Comparison of ENCODE assay signal across 12 cellular contexts in genomic region chr6:35488517-35488862, GRCh38. TPM values are rescaled to one million over a fixed set of nuclear protein-coding genes. Genes with fewer than 3 reads are reported as not detected.
A peak's percentile ranks its signal among the peaks of the same experiment; 100 is the strongest.
DNase-seq lines count a peak whose midpoint lies in the region; ATAC-seq and TF ChIP-seq lines count a peak whose summit lies in the region.
"Had no signal": no experiment of that assay in that cellular context is flagged by ENCODE, and none has a peak within 500 bp of the region (broad histone marks: within the 10 kb centered on the region; RNA-seq: fewer than 3 reads in every experiment).

No MANE protein-coding gene starts in this region.

- H4K20me1 ChIP-seq in fibroblast of lung (ENCODE audit: control insufficient read depth, extremely low read depth, insufficient read depth, low read length) = no peaks in the 10 kb centered on the region

- no peak overlapping the region for H3K4me3 Mint-ChIP-seq in progenitor cell of endocrine pancreas (ENCODE audit: low read depth)
- H3K4me3 Mint-ChIP-seq: activated CD4-positive, alpha-beta T cell treated with anti-CD3 and anti-CD28 coated beads for 36 hours; activated T-helper 1 cell treated with anti-CD3 and anti-CD28 coated beads, Interleukin-12 subunit alpha, Interleukin-12 subunit beta, Interleukin-2, Interleukin-4 antibody, amounts not matched to agents 30 ng/mL and 10 ng/mL and 1 ng/mL, durations not matched to agents 14 hours and 24 hours and 36 hours had no signal

- no peak overlapping the region for H3K9ac ChIP-seq in fibroblast of lung (ENCODE audit: insufficient read depth, low read length)

- H3K27me3 ChIP-seq in heart right ventricle = peaks cover 0 to 35% (median 0%) of the 10 kb centered on the region in 7 donors
- no peaks in the 10 kb centered on the region for H3K27me3 ChIP-seq in fibroblast of lung (ENCODE audit: control insufficient read depth, insufficient read depth, low read length)

- DNase-seq in heart right ventricle = no peak
- DNase-seq in cardiac septum (ENCODE audit: low spot score) = no peak
- no peak for DNase-seq in fibroblast of lung (ENCODE audit: low read depth in 2 of 2)
- DNase-seq in progenitor cell of endocrine pancreas (ENCODE audit: low spot score, unreplicated experiment) = no peak
- no peak for DNase-seq in NCI-H524 (lab: John Stamatoyannopoulos, UW)
- no peak for DNase-seq in NCI-H2196 treated with DMSO at 0.1 percent for 48 hours (lab: John Stamatoyannopoulos, UW; ENCODE audit: unreplicated experiment)
- no peak for DNase-seq in NK-92 (lab: John Stamatoyannopoulos, UW; ENCODE audit: unreplicated experiment)
- DNase-seq: activated CD4-positive, alpha-beta T cell treated with anti-CD3 and anti-CD28 coated beads for 36 hours; stimulated activated CD4-positive, alpha-beta T cell treated with anti-CD3 and anti-CD28 coated beads, Interleukin-2, amount 100 ng/mL, for 24 hours; stimulated activated naive CD4-positive, alpha-beta T cell treated with Interleukin-2 at 50 U/mL for 16 hours had no signal

- H3K9me3 Mint-ChIP-seq in progenitor cell of endocrine pancreas (ENCODE audit: low read depth) = no peaks in the 10 kb centered on the region
- H3K9me3 Mint-ChIP-seq: activated T-helper 1 cell treated with anti-CD3 and anti-CD28 coated beads, Interleukin-12 subunit alpha, Interleukin-12 subunit beta, Interleukin-2, Interleukin-4 antibody, amounts not matched to agents 30 ng/mL and 10 ng/mL and 1 ng/mL, durations not matched to agents 14 hours and 24 hours and 36 hours had no signal

- H3K4me3 ChIP-seq in heart right ventricle (no peak overlapping the region), fibroblast of lung (replicated peaks in 1 of 4; ENCODE audit: control extremely low read depth in 1 of 4, insufficient read depth in 1 of 4, low read depth in 3 of 4, low read length in 4 of 4) (no peak overlapping the region)

- intact Hi-C loops in heart right ventricle (cut with DNase I) (no loop called here), cardiac septum (cut with DNase I) (no loop called here)

- peaks cover 48% of the 10 kb centered on the region for H3K4me1 Mint-ChIP-seq in progenitor cell of endocrine pancreas (ENCODE audit: low read depth)

- ATAC-seq in heart right ventricle (no peak), HG03521 (IDR thresholded peaks at IDR 0.05; ENCODE audit: unreplicated experiment) (no peak)

- no peaks in the 10 kb centered on the region for H3K36me3 Mint-ChIP-seq in progenitor cell of endocrine pancreas (ENCODE audit: insufficient read depth)

- no peak overlapping the region for H3K4me2 ChIP-seq in fibroblast of lung (ENCODE audit: extremely low read depth, insufficient read depth, low read length)

- no peak for TF ChIP-seq CTCF in heart right ventricle (IDR thresholded peaks at IDR 0.05)
- no peak for TF ChIP-seq CTCF in fibroblast of lung (conservative IDR thresholded peaks at IDR 0.05 in 1 of 2, IDR thresholded peaks at IDR 0.05 in 1 of 2; ENCODE audit: low read depth in 1 of 2, low read length in 2 of 2)
- TF ChIP-seq CTCF in progenitor cell of endocrine pancreas (IDR thresholded peaks at IDR 0.05; ENCODE audit: unreplicated experiment) = no peak

- no peaks in the 10 kb centered on the region for H3K27me3 Mint-ChIP-seq in progenitor cell of endocrine pancreas
- H3K27me3 Mint-ChIP-seq: activated CD4-positive, alpha-beta T cell treated with anti-CD3 and anti-CD28 coated beads for 36 hours had no signal

- H3K79me2 ChIP-seq in fibroblast of lung (ENCODE audit: control insufficient read depth, insufficient read depth, low read length) = peaks cover 53% of the 10 kb centered on the region

- H3K27ac Mint-ChIP-seq in progenitor cell of endocrine pancreas = peak overlapping the region; percentile 53
- H3K27ac Mint-ChIP-seq: activated CD4-positive, alpha-beta T cell treated with anti-CD3 and anti-CD28 coated beads for 36 hours; activated T-helper 1 cell treated with anti-CD3 and anti-CD28 coated beads, Interleukin-12 subunit alpha, Interleukin-12 subunit beta, Interleukin-2, Interleukin-4 antibody, amounts not matched to agents 30 ng/mL and 10 ng/mL and 1 ng/mL, durations not matched to agents 14 hours and 24 hours and 36 hours had no signal

- H3K9me3 ChIP-seq in heart right ventricle (no peaks in the 10 kb centered on the region), fibroblast of lung (ENCODE audit: control insufficient read depth, insufficient read depth, low read depth, low read length) (no peaks in the 10 kb centered on the region)

- WGBS in heart right ventricle, 2 donors = 71 to 80% methylated on average over 9 of the region's 9 CpGs

- no peak overlapping the region for H2AFZ ChIP-seq in fibroblast of lung (ENCODE audit: low read length)

- peaks cover 27 to 89% (median 72%) of the 10 kb centered on the region in 9 donors for H3K4me1 ChIP-seq in heart right ventricle
- peaks cover 57% of the 10 kb centered on the region for H3K4me1 ChIP-seq in fibroblast of lung (ENCODE audit: control insufficient read depth, extremely low read depth, insufficient read depth, low read length)

- H3K36me3 ChIP-seq in heart right ventricle (peaks cover 0 to 14% (median 0%) of the 10 kb centered on the region in 9 donors), fibroblast of lung (ENCODE audit: control insufficient read depth, insufficient read depth, low read length) (peaks cover 6% of the 10 kb centered on the region)

- H3K27ac ChIP-seq in heart right ventricle (peak overlapping the region in 8 of 10 donors; percentile 36 to 97 (median 78)), fibroblast of lung (ENCODE audit: insufficient read depth, low read length) (peak overlapping the region; percentile 34)

RNA-seq across cellular contexts. Expression of gene TEAD3, which starts 8.4 kb away (rescaled TPM):
- 10 to 100 TPM; 27.9 to 54.4 (median 35.5) TPM for total RNA-seq in heart right ventricle
- 10 to 100 TPM; 28.3 to 29.1 TPM for polyA plus RNA-seq in heart right ventricle
- 63.3 TPM for total RNA-seq in cardiac septum
- 7.7 and 9.6 TPM in 2 replicates for total RNA-seq in fibroblast of lung
- 25.8 and 26.7 TPM in 2 replicates for polyA plus RNA-seq in fibroblast of lung
- polyA plus RNA-seq in fibroblast of lung (2012) = 38.2 and 42.1 TPM in 2 replicates
- 54.4 and 56.2 TPM in 2 replicates for polyA minus RNA-seq in fibroblast of lung (ENCODE audit: low replicate concordance)
- 42.5 and 43.4 TPM in 2 replicates for total RNA-seq in progenitor cell of endocrine pancreas

RNA-seq across cellular contexts. Expression of gene RPL10A, which starts 20.3 kb away (rescaled TPM):
- total RNA-seq in heart right ventricle (100 to 1,000 TPM; 476 to 650 (median 529) TPM), cardiac septum (432 TPM), fibroblast of lung (1,754 and 2,463 TPM in 2 replicates), progenitor cell of endocrine pancreas (1,416 and 1,451 TPM in 2 replicates)
- polyA plus RNA-seq in heart right ventricle (1,000 to 10,000 TPM in 1 of 2 donors, 100 to 1,000 TPM in 1; 231 to 1,620 TPM), fibroblast of lung (1,911 and 1,987 TPM in 2 replicates)
- polyA plus RNA-seq in fibroblast of lung (2012) = 1,928 and 1,990 TPM in 2 replicates
- 961 and 1,095 TPM in 2 replicates for polyA minus RNA-seq in fibroblast of lung (ENCODE audit: low replicate concordance)

RNA-seq across cellular contexts. Expression of gene TULP1, which starts 24.2 kb away (rescaled TPM):
- total RNA-seq in heart right ventricle (not detected), cardiac septum (not detected), fibroblast of lung (not detected in 2 replicates), progenitor cell of endocrine pancreas (0.22 TPM in 2 replicates)
- polyA plus RNA-seq in heart right ventricle (under 1 TPM; 0.03 to 0.15 TPM), fibroblast of lung (not detected in 2 replicates)
- polyA plus RNA-seq in fibroblast of lung (2012) = 0.06 TPM in 1 of 2 replicates, not detected in the other
- not detected in 2 replicates for polyA minus RNA-seq in fibroblast of lung (ENCODE audit: low replicate concordance)
- total RNA-seq: activated CD4-positive, alpha-beta T cell treated with anti-CD3 and anti-CD28 coated beads for 36 hours; activated T-helper 1 cell treated with anti-CD3 and anti-CD28 coated beads, Interleukin-12 subunit alpha, Interleukin-12 subunit beta, Interleukin-2, Interleukin-4 antibody, amounts not matched to agents 30 ng/mL and 10 ng/mL and 1 ng/mL, durations not matched to agents 14 hours and 24 hours and 36 hours had no signal

RNA-seq across cellular contexts. Expression of gene FANCE, which starts 36.4 kb away (rescaled TPM):
- total RNA-seq in heart right ventricle (1 to 10 TPM; 1.5 to 5.3 (median 3.0) TPM), cardiac septum (2.9 TPM), fibroblast of lung (10.3 and 10.7 TPM in 2 replicates), progenitor cell of endocrine pancreas (9.3 and 10.6 TPM in 2 replicates)
- polyA plus RNA-seq in heart right ventricle (1 to 10 TPM; 1.8 to 2.4 TPM), fibroblast of lung (3.2 and 6.9 TPM in 2 replicates)
- polyA plus RNA-seq in fibroblast of lung (2012) = 2.6 and 6.2 TPM in 2 replicates
- 3.4 and 12.9 TPM in 2 replicates for polyA minus RNA-seq in fibroblast of lung (ENCODE audit: low replicate concordance)
